8 cellular contexts compared by ENCODE assay signal in genomic region chr17:7835818-7836595, GRCh38. TPM values are rescaled to one million over a fixed set of nuclear protein-coding genes. Genes with fewer than 3 reads are reported as not detected.
A peak's percentile ranks its signal among the peaks of the same experiment; 100 is the strongest.
DNase-seq lines count a peak whose midpoint lies in the region; ATAC-seq and TF ChIP-seq lines count a peak whose summit lies in the region.

No MANE protein-coding gene starts in this region.

- no peaks in the 10 kb centered on the region for H3K36me3 Mint-ChIP-seq in WTC11

- H3K9me3 Mint-ChIP-seq in WTC11: no peaks in the 10 kb centered on the region

- no peaks in the 10 kb centered on the region for H3K27me3 ChIP-seq in upper lobe of left lung

- H3K9me3 ChIP-seq in upper lobe of left lung: no peaks in the 10 kb centered on the region

- H3K27ac ChIP-seq in upper lobe of left lung: peak overlapping the region; percentile 93 to 100 (median 99)

- TF ChIP-seq POLR2A in upper lobe of left lung (IDR thresholded peaks at IDR 0.05): peak in 3 of 4 donors; percentile 27 to 67 (median 39)

- H3K4me3 ChIP-seq in epithelial cell of proximal tubule (ENCODE audit: low read depth, low read length): peak overlapping the region; percentile 91
- peak overlapping the region; percentile 48 to 86 (median 62) for H3K4me3 ChIP-seq in upper lobe of left lung

- H3K4me1 ChIP-seq in upper lobe of left lung: peaks cover 41 to 58% (median 50%) of the 10 kb centered on the region in 4 donors

- peaks cover 0 to 3% (median 0%) of the 10 kb centered on the region in 4 donors for H3K36me3 ChIP-seq in upper lobe of left lung

- TF ChIP-seq EP300 in upper lobe of left lung (IDR thresholded peaks at IDR 0.05): no peak

- peaks cover 41% of the 10 kb centered on the region for H3K4me1 Mint-ChIP-seq in WTC11

- peak overlapping the region; percentile 95 for H3K27ac Mint-ChIP-seq in WTC11

- WGBS in upper lobe of left lung, 2 donors: 0 to 1% methylated on average over 20 to 36 of the region's 61 CpGs

- H3K4me3 Mint-ChIP-seq in WTC11: peak overlapping the region; percentile 93

- CTCF ChIA-PET in WTC11 (lab: Charles Lee): interaction anchor here (0.9 to 5.4 kb wide), 21 partner anchors 9 to 383 kb away, joined by 3 to 66 read pairs (median 5); partner anchors contain the start of genes CNTROB, CYB5D1, FXR2 and NAA38

- H3K27me3 Mint-ChIP-seq in WTC11 (ENCODE audit: low read depth): peaks cover 54% of the 10 kb centered on the region

- DNase-seq in DMS53 (lab: John Stamatoyannopoulos, UW) (peak; percentile 96), Kasumi-1 (lab: John Stamatoyannopoulos, UW) (peak; percentile 26 to 38), WTC11 (ENCODE audit: low spot score) (peak; percentile 80), epithelial cell of proximal tubule (ENCODE audit: low read depth) (no peak), mucosa of gallbladder (ENCODE audit: low spot score) (peak; percentile 72), upper lobe of left lung (peak; percentile 82 to 92), iPS-NIHi7 (ENCODE audit: extremely low spot score) (no peak)

- POLR2A ChIA-PET in WTC11 (lab: Charles Lee): interaction anchor here (0.8 to 1.9 kb wide), 5 partner anchors 9 to 132 kb away, joined by 4 to 8 read pairs (median 5); partner anchors contain the start of genes CYB5D1, EFNB3 and NAA38

- no peak for TF ChIP-seq CTCF in WTC11 (IDR thresholded peaks at IDR 0.05)
- TF ChIP-seq CTCF in epithelial cell of proximal tubule (conservative IDR thresholded peaks at IDR 0.05; ENCODE audit: low read depth, low read length): no peak
- peak in 2 of 6 experiments; percentile 7 to 29 for TF ChIP-seq CTCF in upper lobe of left lung (IDR thresholded peaks at IDR 0.05)

- ATAC-seq in GM19467 (IDR thresholded peaks at IDR 0.05; ENCODE audit: unreplicated experiment): peak; percentile 20
- ATAC-seq in WTC11: peak; percentile 6
- peak; percentile 17 to 58 for ATAC-seq in upper lobe of left lung (ENCODE audit: low FRiP score in 2 of 2)

TF ChIP-seq in WTC11, 78 proteins besides CTCF, POLR2A, EP300 and RAD21:
- TF ChIP-seq TP53 (CRISPR knock-in tag; IDR thresholded peaks at IDR 0.05) (0 out of 2 replicates have a peak, but pooled peaks have one; percentile 24), NFE2L1 (CRISPR knock-in tag; IDR thresholded peaks at IDR 0.05) (no peak), ZBTB43 (CRISPR knock-in tag; IDR thresholded peaks at IDR 0.05) (no peak; the same call in 1 of the 2 replicates), MAX (CRISPR knock-in tag; IDR thresholded peaks at IDR 0.05) (no peak), FOXK1 (CRISPR knock-in tag; IDR thresholded peaks at IDR 0.05) (no peak), USF2 (CRISPR knock-in tag; IDR thresholded peaks at IDR 0.05) (no peak), SOX15 (CRISPR knock-in tag; IDR thresholded peaks at IDR 0.05) (no peak), SP1 (CRISPR knock-in tag; conservative IDR thresholded peaks at IDR 0.05) (peak; percentile 13; the same call in 1 of the 2 replicates), HMGXB4 (CRISPR knock-in tag; IDR thresholded peaks at IDR 0.05) (0 out of 2 replicates have a peak, but pooled peaks have one; percentile 0)
- TF ChIP-seq, protein P1, sequence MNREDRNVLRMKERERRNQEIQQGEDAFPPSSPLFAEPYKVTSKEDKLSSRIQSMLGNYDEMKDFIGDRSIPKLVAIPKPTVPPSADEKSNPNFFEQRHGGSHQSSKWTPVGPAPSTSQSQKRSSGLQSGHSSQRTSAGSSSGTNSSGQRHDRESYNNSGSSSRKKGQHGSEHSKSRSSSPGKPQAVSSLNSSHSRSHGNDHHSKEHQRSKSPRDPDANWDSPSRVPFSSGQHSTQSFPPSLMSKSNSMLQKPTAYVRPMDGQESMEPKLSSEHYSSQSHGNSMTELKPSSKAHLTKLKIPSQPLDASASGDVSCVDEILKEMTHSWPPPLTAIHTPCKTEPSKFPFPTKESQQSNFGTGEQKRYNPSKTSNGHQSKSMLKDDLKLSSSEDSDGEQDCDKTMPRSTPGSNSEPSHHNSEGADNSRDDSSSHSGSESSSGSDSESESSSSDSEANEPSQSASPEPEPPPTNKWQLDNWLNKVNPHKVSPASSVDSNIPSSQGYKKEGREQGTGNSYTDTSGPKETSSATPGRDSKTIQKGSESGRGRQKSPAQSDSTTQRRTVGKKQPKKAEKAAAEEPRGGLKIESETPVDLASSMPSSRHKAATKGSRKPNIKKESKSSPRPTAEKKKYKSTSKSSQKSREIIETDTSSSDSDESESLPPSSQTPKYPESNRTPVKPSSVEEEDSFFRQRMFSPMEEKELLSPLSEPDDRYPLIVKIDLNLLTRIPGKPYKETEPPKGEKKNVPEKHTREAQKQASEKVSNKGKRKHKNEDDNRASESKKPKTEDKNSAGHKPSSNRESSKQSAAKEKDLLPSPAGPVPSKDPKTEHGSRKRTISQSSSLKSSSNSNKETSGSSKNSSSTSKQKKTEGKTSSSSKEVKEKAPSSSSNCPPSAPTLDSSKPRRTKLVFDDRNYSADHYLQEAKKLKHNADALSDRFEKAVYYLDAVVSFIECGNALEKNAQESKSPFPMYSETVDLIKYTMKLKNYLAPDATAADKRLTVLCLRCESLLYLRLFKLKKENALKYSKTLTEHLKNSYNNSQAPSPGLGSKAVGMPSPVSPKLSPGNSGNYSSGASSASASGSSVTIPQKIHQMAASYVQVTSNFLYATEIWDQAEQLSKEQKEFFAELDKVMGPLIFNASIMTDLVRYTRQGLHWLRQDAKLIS (CRISPR knock-in tag; IDR thresholded peaks at IDR 0.05; ENCODE audit: borderline replicate concordance): no peak
TF ChIP-seq in WTC11: peak in this region for 3.

RNA-seq across cellular contexts. Expression of gene KDM6B, which starts 2.0 kb away (rescaled TPM):
- total RNA-seq in WTC11 (2021) (13.2 to 16.1 TPM (median 15.8 TPM) in 3 replicates), epithelial cell of proximal tubule (1.9 and 2.7 TPM in 2 replicates), mucosa of gallbladder (52.5 TPM), upper lobe of left lung (10 to 100 TPM; 17.5 to 68.0 (median 42.2) TPM)

RNA-seq across cellular contexts. Expression of gene TMEM88, which starts 18.9 kb away (rescaled TPM):
- total RNA-seq in WTC11 (2021) (2.9 to 3.9 TPM (median 3.6 TPM) in 3 replicates), epithelial cell of proximal tubule (7.3 and 19.8 TPM in 2 replicates), mucosa of gallbladder (5.8 TPM), upper lobe of left lung (10 to 100 TPM in 2 of 6 donors, 1 to 10 TPM in 3, not detected in 1; 1.6 to 16.1 (median 9.3) TPM)

RNA-seq across cellular contexts. Expression of gene NAA38, which starts 21.4 kb away (rescaled TPM):
- total RNA-seq in WTC11 (2021): 41.8 to 46.3 TPM (median 43.4 TPM) in 3 replicates
- total RNA-seq in epithelial cell of proximal tubule: 108 and 146 TPM in 2 replicates
- 79.0 TPM for total RNA-seq in mucosa of gallbladder
- 100 to 1,000 TPM in 2 of 6 donors, 10 to 100 TPM in 4; 50.0 to 111 (median 75.5) TPM for total RNA-seq in upper lobe of left lung

RNA-seq across cellular contexts. Expression of gene CYB5D1, which starts 21.8 kb away (rescaled TPM):
- total RNA-seq in WTC11 (2021): 14.0 to 15.2 TPM (median 14.3 TPM) in 3 replicates
- 5.1 and 5.9 TPM in 2 replicates for total RNA-seq in epithelial cell of proximal tubule
- total RNA-seq in mucosa of gallbladder: 21.9 TPM
- total RNA-seq in upper lobe of left lung: 10 to 100 TPM in 2 of 6 donors, 1 to 10 TPM in 4; 5.2 to 12.4 (median 7.3) TPM

RNA-seq across cellular contexts. Expression of gene CHD3, which starts 52.6 kb away (rescaled TPM):
- total RNA-seq in WTC11 (2021): 38.9 to 42.0 TPM (median 39.5 TPM) in 3 replicates
- total RNA-seq in epithelial cell of proximal tubule: 30.3 and 40.7 TPM in 2 replicates
- total RNA-seq in mucosa of gallbladder: 127 TPM
- 100 to 1,000 TPM in 2 of 6 donors, 10 to 100 TPM in 4; 68.1 to 183 (median 91.3) TPM for total RNA-seq in upper lobe of left lung

Comparison
In these comparisons a context has a peak if more than half of its experiments do, and no peak if none do; other contexts are left out.
1. DNase-seq: peak in DMS53 (single experiment), Kasumi-1 (2 of 2), WTC11 (single experiment), mucosa of gallbladder (single experiment) and upper lobe of left lung (2 of 2); none in epithelial cell of proximal tubule (single experiment) and iPS-NIHi7 (single experiment).
2. Peak in every context shown above with its lines, with median percentiles within 50 percentile points of each other: ATAC-seq.